In genomic region chr1:187847531-187847930, GRCh38 we compare ENCODE assay signal across 8 cellular contexts.
"Had no signal": no experiment of that assay in that cellular context is flagged by ENCODE, and none has a peak within 500 bp of the region (broad histone marks: within the 10 kb centered on the region; RNA-seq: fewer than 3 reads in every experiment).

No MANE protein-coding gene starts in this region.

- H2AFZ ChIP-seq: GM23338 had no signal

- H3K4me3 ChIP-seq: GM23338, K562 had no signal

- ATAC-seq: GM23338, K562 had no signal

- FAIRE-seq: H1, H54, HTR-8/SVneo, K562 had no signal

- H3K4me2 ChIP-seq: GM23338 had no signal

- DNase-seq: H9, HCEC 1CT, IMR-90 had no signal
